ENCODE assay signal across 12 cellular contexts in genomic region chr17:65243838-65244237, GRCh38.
A peak's percentile ranks its signal among the peaks of the same experiment; 100 is the strongest.
DNase-seq lines count a peak whose midpoint lies in the region; ATAC-seq and TF ChIP-seq lines count a peak whose summit lies in the region.
"Had no signal": no experiment of that assay in that cellular context is flagged by ENCODE, and none has a peak within 500 bp of the region (broad histone marks: within the 10 kb centered on the region; RNA-seq: fewer than 3 reads in every experiment).

No MANE protein-coding gene starts in this region.

- no peak overlapping the region for H3K27ac Mint-ChIP-seq in activated CD4-positive, alpha-beta T cell treated with anti-CD3 and anti-CD28 coated beads, Interleukin-2, amount 10 ng/mL, durations not matched to agents 24 days and 14 days
- no peak overlapping the region for H3K27ac Mint-ChIP-seq in activated CD4-positive, alpha-beta T cell treated with anti-CD3 and anti-CD28 coated beads, Interleukin-2, amount 10 ng/mL, durations not matched to agents 7 days and 5 days
- H3K27ac Mint-ChIP-seq in naive thymus-derived CD8-positive, alpha-beta T cell = no peak overlapping the region
- H3K27ac Mint-ChIP-seq: activated T-helper 1 cell treated with anti-CD3 and anti-CD28 coated beads, Interleukin-12 subunit alpha, Interleukin-12 subunit beta, Interleukin-2, Interleukin-4 antibody, amounts not matched to agents 30 ng/mL and 10 ng/mL and 1 ng/mL, durations not matched to agents 14 hours and 24 hours and 36 hours had no signal

- CTCF ChIA-PET in activated CD4-positive, alpha-beta T cell treated with anti-CD3 and anti-CD28 coated beads, Interleukin-2, amount 10 ng/mL, durations not matched to agents 7 days and 5 days (lab: Charles Lee) = interaction anchor here (2.5 kb wide), 1 partner anchor 11 kb away, joined by 9 read pairs; no protein-coding TSS in a partner anchor

- no peaks in the 10 kb centered on the region for H3K36me3 Mint-ChIP-seq in activated CD4-positive, alpha-beta T cell treated with anti-CD3 and anti-CD28 coated beads, Interleukin-2, amount 10 ng/mL, durations not matched to agents 24 days and 14 days (ENCODE audit: low read depth)
- no peaks in the 10 kb centered on the region for H3K36me3 Mint-ChIP-seq in activated CD4-positive, alpha-beta T cell treated with anti-CD3 and anti-CD28 coated beads, Interleukin-2, amount 10 ng/mL, durations not matched to agents 7 days and 5 days (ENCODE audit: low read depth)
- no peaks in the 10 kb centered on the region for H3K36me3 Mint-ChIP-seq in naive thymus-derived CD8-positive, alpha-beta T cell

- peaks cover 30% of the 10 kb centered on the region for H3K27me3 Mint-ChIP-seq in activated CD4-positive, alpha-beta T cell treated with anti-CD3 and anti-CD28 coated beads, Interleukin-2, amount 10 ng/mL, durations not matched to agents 24 days and 14 days
- peaks cover 15% of the 10 kb centered on the region for H3K27me3 Mint-ChIP-seq in activated CD4-positive, alpha-beta T cell treated with anti-CD3 and anti-CD28 coated beads, Interleukin-2, amount 10 ng/mL, durations not matched to agents 7 days and 5 days
- peaks cover 0 to 11% (median 6%) of the 10 kb centered on the region in 5 donors for H3K27me3 Mint-ChIP-seq in naive thymus-derived CD8-positive, alpha-beta T cell

- no peak overlapping the region for H3K27ac ChIP-seq in spleen
- H3K27ac ChIP-seq: C4-2B had no signal

- H3K4me1 Mint-ChIP-seq in activated CD4-positive, alpha-beta T cell treated with anti-CD3 and anti-CD28 coated beads, Interleukin-2, amount 10 ng/mL, durations not matched to agents 24 days and 14 days = peaks cover 12% of the 10 kb centered on the region
- peaks cover 7% of the 10 kb centered on the region for H3K4me1 Mint-ChIP-seq in activated CD4-positive, alpha-beta T cell treated with anti-CD3 and anti-CD28 coated beads, Interleukin-2, amount 10 ng/mL, durations not matched to agents 7 days and 5 days
- H3K4me1 Mint-ChIP-seq in naive thymus-derived CD8-positive, alpha-beta T cell = peaks cover 0 to 10% (median 3%) of the 10 kb centered on the region in 4 donors

- no peak overlapping the region for H3K4me3 Mint-ChIP-seq in activated CD4-positive, alpha-beta T cell treated with anti-CD3 and anti-CD28 coated beads, Interleukin-2, amount 10 ng/mL, durations not matched to agents 24 days and 14 days
- H3K4me3 Mint-ChIP-seq in activated CD4-positive, alpha-beta T cell treated with anti-CD3 and anti-CD28 coated beads, Interleukin-2, amount 10 ng/mL, durations not matched to agents 7 days and 5 days = no peak overlapping the region
- H3K4me3 Mint-ChIP-seq in naive thymus-derived CD8-positive, alpha-beta T cell = no peak overlapping the region
- H3K4me3 Mint-ChIP-seq: activated T-helper 1 cell treated with anti-CD3 and anti-CD28 coated beads, Interleukin-12 subunit alpha, Interleukin-12 subunit beta, Interleukin-2, Interleukin-4 antibody, amounts not matched to agents 30 ng/mL and 10 ng/mL and 1 ng/mL, durations not matched to agents 14 hours and 24 hours and 36 hours had no signal

- no peak overlapping the region for H3K4me3 ChIP-seq in spleen
- H3K4me3 ChIP-seq: HAP-1 had no signal

- no peak for TF ChIP-seq CTCF in spleen (IDR thresholded peaks at IDR 0.05 in 8 of 11, conservative IDR thresholded peaks at IDR 0.05 in 3 of 11)

- POLR2A ChIA-PET in activated CD4-positive, alpha-beta T cell treated with anti-CD3 and anti-CD28 coated beads, Interleukin-2, amount 10 ng/mL, durations not matched to agents 7 days and 5 days (lab: Charles Lee) = no interaction called here
- POLR2A ChIA-PET in naive thymus-derived CD8-positive, alpha-beta T cell (lab: Charles Lee) = no interaction called here

- no peaks in the 10 kb centered on the region for H3K9me3 Mint-ChIP-seq in activated CD4-positive, alpha-beta T cell treated with anti-CD3 and anti-CD28 coated beads, Interleukin-2, amount 10 ng/mL, durations not matched to agents 24 days and 14 days
- H3K9me3 Mint-ChIP-seq in activated CD4-positive, alpha-beta T cell treated with anti-CD3 and anti-CD28 coated beads, Interleukin-2, amount 10 ng/mL, durations not matched to agents 7 days and 5 days = no peaks in the 10 kb centered on the region
- H3K9me3 Mint-ChIP-seq in naive thymus-derived CD8-positive, alpha-beta T cell = no peaks in the 10 kb centered on the region
- H3K9me3 Mint-ChIP-seq: activated T-helper 1 cell treated with anti-CD3 and anti-CD28 coated beads, Interleukin-12 subunit alpha, Interleukin-12 subunit beta, Interleukin-2, Interleukin-4 antibody, amounts not matched to agents 30 ng/mL and 10 ng/mL and 1 ng/mL, durations not matched to agents 14 hours and 24 hours and 36 hours had no signal

- no peaks in the 10 kb centered on the region for H3K36me3 ChIP-seq in spleen
- H3K36me3 ChIP-seq: HAP-1 had no signal

- ATAC-seq in naive thymus-derived CD8-positive, alpha-beta T cell = no peak
- no peak for ATAC-seq in GM21360 (IDR thresholded peaks at IDR 0.05; ENCODE audit: unreplicated experiment)

- intact Hi-C loops in activated CD4-positive, alpha-beta T cell treated with anti-CD3 and anti-CD28 coated beads, Interleukin-2, amount 10 ng/mL, durations not matched to agents 24 days and 14 days (cut with micrococcal nuclease) = no loop called here
- intact Hi-C loops in spleen (cut with DNase I; ENCODE audit: low total_unique reads) = no loop called here

- no peaks in the 10 kb centered on the region for H3K4me1 ChIP-seq in spleen
- H3K4me1 ChIP-seq: HAP-1 had no signal

- H3K27me3 ChIP-seq in spleen (replicated peaks in 1 of 7) = peaks cover 0 to 19% (median 0%) of the 10 kb centered on the region in 7 donors

- WGBS in spleen, 5 donors = 13 to 26% (median 17%) methylated on average over 3 to 4 of the region's 4 CpGs; no CpG with 5 or more reads in 1 of the 5 donors

- H3K9me3 ChIP-seq in spleen = no peaks in the 10 kb centered on the region
- H3K9me3 ChIP-seq: HAP-1 had no signal

- DNase-seq in activated CD4-positive, alpha-beta T cell treated with anti-CD3 and anti-CD28 coated beads, Interleukin-2, amount 10 ng/mL, durations not matched to agents 24 days and 14 days = peak; percentile 64
- DNase-seq in activated CD4-positive, alpha-beta T cell treated with anti-CD3 and anti-CD28 coated beads, Interleukin-2, amount 10 ng/mL, durations not matched to agents 7 days and 5 days = no peak
- DNase-seq in RPMI7951 (ENCODE audit: low read depth) (peak; percentile 81), fibroblast of the conjunctiva (ENCODE audit: low read depth) (peak; percentile 14), stromal cell of bone marrow (ENCODE audit: low read depth) (peak; percentile 53), spleen (no peak)
- no peak for DNase-seq in naive thymus-derived CD8-positive, alpha-beta T cell
- DNase-seq: kidney glomerular epithelial cell had no signal

- TF ChIP-seq POLR2A in spleen (IDR thresholded peaks at IDR 0.05) = no peak

Comparison
In these comparisons a context has a peak if more than half of its experiments do, and no peak if none do; other contexts are left out.
1. DNase-seq: peak in activated CD4-positive, alpha-beta T cell treated with anti-CD3 and anti-CD28 coated beads, Interleukin-2, amount 10 ng/mL, durations not matched to agents 24 days and 14 days (single experiment), RPMI7951 (single experiment), fibroblast of the conjunctiva (single experiment) and stromal cell of bone marrow (single experiment); none in activated CD4-positive, alpha-beta T cell treated with anti-CD3 and anti-CD28 coated beads, Interleukin-2, amount 10 ng/mL, durations not matched to agents 7 days and 5 days (single experiment), naive thymus-derived CD8-positive, alpha-beta T cell (0 of 10) and spleen (single experiment).